ENCODE assay signal across 19 cellular contexts in genomic region chr2:107785756-107786155, GRCh38. TPM values are rescaled to one million over a fixed set of nuclear protein-coding genes. Genes with fewer than 3 reads are reported as not detected.
DNase-seq lines count a peak whose midpoint lies in the region; ATAC-seq and TF ChIP-seq lines count a peak whose summit lies in the region.
"Had no signal": no experiment of that assay in that cellular context is flagged by ENCODE, and none has a peak within 500 bp of the region (broad histone marks: within the 10 kb centered on the region; RNA-seq: fewer than 3 reads in every experiment).

No MANE protein-coding gene starts in this region.

- DNase-seq in ELR (ENCODE audit: low read depth) (peak; percentile 48), M059J (ENCODE audit: low read depth) (peak; percentile 21), epithelial cell of esophagus (ENCODE audit: low read depth) (peak; percentile 17)
- no peak for DNase-seq in activated CD4-positive, CD25-positive, alpha-beta regulatory T cell treated with anti-CD3 and anti-CD28 coated beads, Interleukin-2, amount 50 U/mL, for 72 hours
- no peak for DNase-seq in activated naive CD4-positive, alpha-beta T cell treated with anti-CD3 and anti-CD28 coated beads, Interleukin-2, amount 50 U/mL, for 16 hours
- DNase-seq: Caco-2; CD4-positive, CD25-positive, alpha-beta regulatory T cell; CD8-positive, alpha-beta T cell; DMS153; DND-41; GDM1; H9 had no signal

- H3K4me3 ChIP-seq in epithelial cell of esophagus (ENCODE audit: low read length), result no peak overlapping the region
- H3K4me3 ChIP-seq: BLaER1, GM12878, GM23338 had no signal

- TF ChIP-seq CTCF in epithelial cell of esophagus (IDR thresholded peaks at IDR 0.05; ENCODE audit: insufficient read depth, low read depth, low read length, missing control alignments), result no peak

- ATAC-seq in HG03342 (IDR thresholded peaks at IDR 0.05; ENCODE audit: unreplicated experiment), result no peak
- ATAC-seq: CD8-positive, alpha-beta T cell; GM12878; GM23338; HCT116 had no signal

RNA-seq across cellular contexts. Expression of gene RGPD4, which starts 40.9 kb away (rescaled TPM):
- total RNA-seq in M059J (2014; rRNA removed; shearing (Covaris generic)), result not detected in 2 replicates
- total RNA-seq: B cell; CD4-positive, CD25-positive, alpha-beta regulatory T cell; GM12878; GM23338; H4 had no signal

Comparison
In these comparisons a context has a peak if more than half of its experiments do, and no peak if none do; other contexts are left out.
1. DNase-seq: peak in ELR (single experiment), M059J (single experiment) and epithelial cell of esophagus (single experiment); none in activated CD4-positive, CD25-positive, alpha-beta regulatory T cell treated with anti-CD3 and anti-CD28 coated beads, Interleukin-2, amount 50 U/mL, for 72 hours (single experiment) and activated naive CD4-positive, alpha-beta T cell treated with anti-CD3 and anti-CD28 coated beads, Interleukin-2, amount 50 U/mL, for 16 hours (single experiment).